ENCODE assay signal across 16 cellular contexts in the genomic region with DNA sequence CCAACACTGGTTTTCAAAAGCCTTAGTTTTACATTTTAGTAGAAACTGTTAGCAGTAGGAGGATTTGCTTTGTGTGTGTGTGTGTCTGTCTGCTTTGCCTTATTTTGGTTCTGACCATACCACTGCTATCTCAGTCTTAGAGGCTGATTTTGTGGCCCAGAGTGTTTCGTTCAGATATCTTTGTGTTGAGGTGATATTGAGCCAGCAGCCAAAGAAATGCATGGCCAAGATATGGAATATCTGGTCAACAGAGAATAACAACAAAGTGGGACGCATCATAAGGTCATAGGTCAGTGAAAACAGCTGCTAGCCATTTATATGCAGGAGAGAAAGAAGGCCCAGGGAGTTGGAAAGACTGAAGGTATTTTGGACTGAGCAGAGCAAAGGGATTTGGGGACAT. TPM values are rescaled to one million over a fixed set of nuclear protein-coding genes. Genes with fewer than 3 reads are reported as not detected.
A peak's percentile ranks its signal among the peaks of the same experiment; 100 is the strongest.
DNase-seq lines count a peak whose midpoint lies in the region; ATAC-seq, FAIRE-seq and TF ChIP-seq lines count a peak whose summit lies in the region.
"Had no signal": no experiment of that assay in that cellular context is flagged by ENCODE, and none has a peak within 500 bp of the region (broad histone marks: within the 10 kb centered on the region; RNA-seq: fewer than 3 reads in every experiment).

No MANE protein-coding gene starts in this region.

- H3K4me1 Mint-ChIP-seq in astrocyte (ENCODE audit: low read depth, unreplicated experiment) (peaks cover 41% of the 10 kb centered on the region), progenitor cell of endocrine pancreas (ENCODE audit: low read depth) (peaks cover 43% of the 10 kb centered on the region)
- H3K4me1 Mint-ChIP-seq: activated naive CD8-positive, alpha-beta T cell treated with anti-CD3 and anti-CD28 coated beads, Interleukin-2, amount 50 U/mL, for 24 hours; stimulated activated naive B cell treated with anti-CD40 and anti-IgM and Interleukin-4, amounts not matched to agents 10 μg/mL and 1 μg/mL and 100 μg/mL, for 72 hours had no signal

- no peak for DNase-seq in GM06990 (ENCODE audit: extremely low read depth, insufficient read length)
- DNase-seq in astrocyte (ENCODE audit: low read depth): peak; percentile 36
- no peak for DNase-seq in heart right ventricle
- DNase-seq in progenitor cell of endocrine pancreas (ENCODE audit: low spot score, unreplicated experiment): no peak
- no peak for DNase-seq in DMS153 treated with DMSO at 0.1 percent for 48 hours (lab: John Stamatoyannopoulos, UW; ENCODE audit: unreplicated experiment)
- no peak for DNase-seq in stimulated activated naive CD4-positive, alpha-beta T cell (lab: John Stamatoyannopoulos, UW)
- DNase-seq in Peyer's patch: no peak
- DNase-seq: activated naive CD8-positive, alpha-beta T cell treated with anti-CD3 and anti-CD28 coated beads, Interleukin-2, amount 50 U/mL, for 24 hours; effector memory CD8-positive, alpha-beta T cell; H7; SHP77 treated with DMSO at 0.1 percent for 48 hours; stimulated activated naive B cell treated with anti-CD40 and anti-IgM and Interleukin-4, amounts not matched to agents 10 μg/mL and 1 μg/mL and 100 μg/mL, for 72 hours had no signal

- TF ChIP-seq CTCF in GM06990 (IDR thresholded peaks at IDR 0.05; ENCODE audit: insufficient read depth, low read length, poor library complexity, severe bottlenecking): no peak
- no peak for TF ChIP-seq CTCF in astrocyte (IDR thresholded peaks at IDR 0.05; ENCODE audit: insufficient read depth, low read depth, low read length)
- TF ChIP-seq CTCF in heart right ventricle (IDR thresholded peaks at IDR 0.05): no peak
- TF ChIP-seq CTCF in progenitor cell of endocrine pancreas (IDR thresholded peaks at IDR 0.05; ENCODE audit: unreplicated experiment): no peak
- no peak for TF ChIP-seq CTCF in Peyer's patch (IDR thresholded peaks at IDR 0.05)

- H3K9me3 ChIP-seq in astrocyte (ENCODE audit: insufficient read depth, low read depth, low read length): no peaks in the 10 kb centered on the region
- H3K9me3 ChIP-seq in heart right ventricle: no peaks in the 10 kb centered on the region
- no peaks in the 10 kb centered on the region for H3K9me3 ChIP-seq in Peyer's patch

- H3K27ac ChIP-seq in astrocyte (ENCODE audit: low read depth, low read length) (peak overlapping the region; percentile 85), heart right ventricle (peak overlapping the region in 8 of 10 donors; percentile 1 to 54 (median 39)), Peyer's patch (no peak overlapping the region)

- TF ChIP-seq POLR2A in Peyer's patch (IDR thresholded peaks at IDR 0.05): no peak

- H3K4me3 ChIP-seq in GM06990 (replicated peaks; ENCODE audit: low read depth, low read length): peak overlapping the region; percentile 25
- no peak overlapping the region for H3K4me3 ChIP-seq in astrocyte (ENCODE audit: insufficient read depth, low read depth, low read length)
- no peak overlapping the region for H3K4me3 ChIP-seq in heart right ventricle
- no peak overlapping the region for H3K4me3 ChIP-seq in Peyer's patch

- peaks cover 44% of the 10 kb centered on the region for H3K79me2 ChIP-seq in astrocyte (ENCODE audit: insufficient read depth, low read length)

- 38 to 39% methylated on average over 2 of the region's 2 CpGs for WGBS in heart right ventricle, 2 donors

- peaks cover 26% of the 10 kb centered on the region for H3K4me1 ChIP-seq in astrocyte (ENCODE audit: insufficient read depth, low read length)
- H3K4me1 ChIP-seq in heart right ventricle: peaks cover 8 to 74% (median 43%) of the 10 kb centered on the region in 9 donors
- no peaks in the 10 kb centered on the region for H3K4me1 ChIP-seq in Peyer's patch

- H2AFZ ChIP-seq in astrocyte (ENCODE audit: low read depth, low read length): no peak overlapping the region

- H4K20me1 ChIP-seq in astrocyte (ENCODE audit: insufficient read depth, low read length): no peaks in the 10 kb centered on the region

- no peaks in the 10 kb centered on the region for H3K9me3 Mint-ChIP-seq in astrocyte (ENCODE audit: unreplicated experiment)
- H3K9me3 Mint-ChIP-seq in progenitor cell of endocrine pancreas (ENCODE audit: low read depth): no peaks in the 10 kb centered on the region

- no peaks in the 10 kb centered on the region for H3K27me3 Mint-ChIP-seq in astrocyte (ENCODE audit: low read depth, unreplicated experiment)
- no peaks in the 10 kb centered on the region for H3K27me3 Mint-ChIP-seq in progenitor cell of endocrine pancreas

- H3K36me3 ChIP-seq in GM06990 (ENCODE audit: control insufficient read depth, insufficient read depth, low read length): no peaks in the 10 kb centered on the region
- H3K36me3 ChIP-seq in astrocyte (ENCODE audit: insufficient read depth, low read length): no peaks in the 10 kb centered on the region
- no peaks in the 10 kb centered on the region for H3K36me3 ChIP-seq in heart right ventricle
- H3K36me3 ChIP-seq in Peyer's patch: no peaks in the 10 kb centered on the region

- H3K27me3 ChIP-seq in GM06990 (replicated peaks; ENCODE audit: control insufficient read depth, insufficient read depth, low read length) (no peaks in the 10 kb centered on the region), astrocyte (ENCODE audit: insufficient read depth, low read length) (no peaks in the 10 kb centered on the region), heart right ventricle (no peaks in the 10 kb centered on the region), Peyer's patch (no peaks in the 10 kb centered on the region)

- intact Hi-C loops in heart right ventricle (cut with DNase I): no loop called here

- no peak for FAIRE-seq in astrocyte (lab: Jason Lieb, UNC)
- FAIRE-seq: GM18507, GM19239 had no signal

- H3K36me3 Mint-ChIP-seq in astrocyte (ENCODE audit: low read depth, unreplicated experiment) (peaks cover 3% of the 10 kb centered on the region), progenitor cell of endocrine pancreas (ENCODE audit: insufficient read depth) (peaks cover 8% of the 10 kb centered on the region)
- H3K36me3 Mint-ChIP-seq: stimulated activated naive B cell treated with anti-CD40 and anti-IgM and Interleukin-4, amounts not matched to agents 10 μg/mL and 1 μg/mL and 100 μg/mL, for 72 hours had no signal

- H3K4me3 Mint-ChIP-seq in astrocyte (ENCODE audit: unreplicated experiment) (peak overlapping the region; percentile 71), progenitor cell of endocrine pancreas (ENCODE audit: low read depth) (no peak overlapping the region)
- H3K4me3 Mint-ChIP-seq: activated naive CD8-positive, alpha-beta T cell treated with anti-CD3 and anti-CD28 coated beads, Interleukin-2, amount 50 U/mL, for 24 hours; effector memory CD8-positive, alpha-beta T cell; stimulated activated naive B cell treated with anti-CD40 and anti-IgM and Interleukin-4, amounts not matched to agents 10 μg/mL and 1 μg/mL and 100 μg/mL, for 72 hours had no signal

- ATAC-seq in heart right ventricle: no peak
- ATAC-seq in HG03175 (IDR thresholded peaks at IDR 0.05; ENCODE audit: unreplicated experiment): no peak
- ATAC-seq: activated naive CD8-positive, alpha-beta T cell treated with anti-CD3 and anti-CD28 coated beads, Interleukin-2, amount 50 U/mL, for 24 hours; effector memory CD8-positive, alpha-beta T cell; left lobe of liver; stimulated activated naive B cell treated with anti-CD40 and anti-IgM and Interleukin-4, amounts not matched to agents 10 μg/mL and 1 μg/mL and 100 μg/mL, for 72 hours had no signal

- H3K27ac Mint-ChIP-seq in astrocyte (ENCODE audit: unreplicated experiment) (peak overlapping the region; percentile 13), progenitor cell of endocrine pancreas (peak overlapping the region; percentile 34)
- H3K27ac Mint-ChIP-seq: activated naive CD8-positive, alpha-beta T cell treated with anti-CD3 and anti-CD28 coated beads, Interleukin-2, amount 50 U/mL, for 24 hours; effector memory CD8-positive, alpha-beta T cell; stimulated activated naive B cell treated with anti-CD40 and anti-IgM and Interleukin-4, amounts not matched to agents 10 μg/mL and 1 μg/mL and 100 μg/mL, for 72 hours had no signal

- peak overlapping the region; percentile 77 for H3K9ac ChIP-seq in astrocyte (ENCODE audit: low read length)

- H3K4me2 ChIP-seq in astrocyte (ENCODE audit: low read length): peak overlapping the region; percentile 79

RNA-seq across cellular contexts. Expression of a gene that starts 47.7 kb away (rescaled TPM):
- total RNA-seq in astrocyte (31.8 and 43.5 TPM in 2 replicates), heart right ventricle (10 to 100 TPM; 27.9 to 49.5 (median 38.8) TPM), progenitor cell of endocrine pancreas (117 and 121 TPM in 2 replicates), Peyer's patch (100 to 1,000 TPM in 1 of 4 donors, 10 to 100 TPM in 3; 46.9 to 108 (median 61.5) TPM)
- polyA plus RNA-seq in heart right ventricle: 10 to 100 TPM in 1 of 2 donors, 1 to 10 TPM in 1; 6.9 to 31.7 TPM

Comparison
In these comparisons a context has a peak if more than half of its experiments do, and no peak if none do; other contexts are left out.
1. H3K27ac ChIP-seq: peak in astrocyte (single experiment) and heart right ventricle (8 of 10); none in Peyer's patch (0 of 4).